In genomic region chr22:31646186-31647019, GRCh38 we compare ENCODE assay signal across 9 cellular contexts. TPM values are rescaled to one million over a fixed set of nuclear protein-coding genes. Genes with fewer than 3 reads are reported as not detected.
DNase-seq lines count a peak whose midpoint lies in the region; ATAC-seq and TF ChIP-seq lines count a peak whose summit lies in the region.
"Had no signal": no experiment of that assay in that cellular context is flagged by ENCODE, and none has a peak within 500 bp of the region (broad histone marks: within the 10 kb centered on the region; RNA-seq: fewer than 3 reads in every experiment).

No MANE protein-coding gene starts in this region.

- no peaks in the 10 kb centered on the region for H3K27me3 ChIP-seq in Panc1 (ENCODE audit: control insufficient read depth, insufficient read depth, low read length)
- no peaks in the 10 kb centered on the region for H3K27me3 ChIP-seq in right atrium auricular region

- intact Hi-C loops in Panc1 (cut with micrococcal nuclease; ENCODE audit: unreplicated experiment), result no loop called here

- no peaks in the 10 kb centered on the region for H3K9me3 ChIP-seq in Panc1 (ENCODE audit: control insufficient read depth, insufficient read depth, low read depth, low read length)
- no peaks in the 10 kb centered on the region for H3K9me3 ChIP-seq in right atrium auricular region

- H3K27ac ChIP-seq in Panc1 (ENCODE audit: low read length) (peak overlapping the region; percentile 39; the same call in 1 of the 2 replicates), right atrium auricular region (no peak overlapping the region)

- ATAC-seq in Panc1, result peak; percentile 85
- ATAC-seq in esophagus mucosa, result peak; percentile 86
- ATAC-seq in HG02852 (IDR thresholded peaks at IDR 0.05; ENCODE audit: unreplicated experiment), result no peak

- in situ Hi-C loops in Panc1 (cut with HindIII; ENCODE audit: low pct_unique_long_range_greater_than_20kb, low sequenced_read_pairs), result no loop called here
- in situ Hi-C loops in G401 (cut with HindIII; ENCODE audit: low sequenced_read_pairs), result no loop called here

- TF ChIP-seq CTCF in Panc1 (IDR thresholded peaks at IDR 0.05) (no peak), right atrium auricular region (IDR thresholded peaks at IDR 0.05) (no peak)

- H3K4me3 ChIP-seq in Panc1 (ENCODE audit: low read depth in 2 of 2, low read length in 2 of 2), result no peak overlapping the region
- no peak overlapping the region for H3K4me3 ChIP-seq in right atrium auricular region

- CTCF ChIA-PET in Panc1 (lab: Charles Lee), result no interaction called here

- H3K36me3 ChIP-seq in Panc1 (ENCODE audit: control insufficient read depth, insufficient read depth, low read length), result no peaks in the 10 kb centered on the region
- H3K36me3 ChIP-seq in right atrium auricular region, result peaks cover 45% of the 10 kb centered on the region

- POLR2A ChIA-PET in Panc1 (lab: Charles Lee), result no interaction called here

- BruUV-seq in Panc1 (replicated peaks; lab: Mats Ljungman, UMichigan), result TSS peak; percentile 45

- H3K4me1 ChIP-seq in Panc1 (ENCODE audit: control insufficient read depth, insufficient read depth, low read length) (peaks cover 3% of the 10 kb centered on the region; the same call in 1 of the 2 replicates), right atrium auricular region (no peaks in the 10 kb centered on the region)

- peak; percentile 41 for DNase-seq in activated CD4-positive, alpha-beta T cell treated with anti-CD3 and anti-CD28 coated beads for 48 hours
- no peak for DNase-seq in activated CD4-positive, alpha-beta T cell treated with anti-CD3 and anti-CD28 coated beads, Interleukin-2, amount 50 U/mL, for 1 hour
- DNase-seq in Panc1 (ENCODE audit: low read depth, low spot score) (peak; percentile 52), G401 (ENCODE audit: low spot score) (no peak), right atrium auricular region (ENCODE audit: low spot score) (no peak)
- DNase-seq in stimulated activated CD4-positive, alpha-beta T cell treated with anti-CD3 and anti-CD28 coated beads, Interleukin-4, amount 100 ng/mL, for 4 hours, result peak; percentile 27 to 59
- DNase-seq: DND-41 had no signal

RNA-seq across cellular contexts. Expression of gene PISD, which starts 15.6 kb away (rescaled TPM):
- 33.8 TPM for total RNA-seq in Panc1 (2021; ENCODE audit: unreplicated experiment)
- polyA plus RNA-seq in Panc1 (2012; ENCODE audit: insufficient read length), result 27.8 TPM
- 20.2 TPM for total RNA-seq in esophagus mucosa
- total RNA-seq in G401 (2014; rRNA removed; shearing (Covaris generic)), result 46.1 and 75.3 TPM in 2 replicates
- 10 to 100 TPM; 14.8 to 27.3 TPM for total RNA-seq in right atrium auricular region

Comparison
In these comparisons a context has a peak if more than half of its experiments do, and no peak if none do; other contexts are left out.
1. DNase-seq: peak in activated CD4-positive, alpha-beta T cell treated with anti-CD3 and anti-CD28 coated beads for 48 hours (single experiment), Panc1 (single experiment) and stimulated activated CD4-positive, alpha-beta T cell treated with anti-CD3 and anti-CD28 coated beads, Interleukin-4, amount 100 ng/mL, for 4 hours (2 of 2); none in activated CD4-positive, alpha-beta T cell treated with anti-CD3 and anti-CD28 coated beads, Interleukin-2, amount 50 U/mL, for 1 hour (single experiment), G401 (single experiment) and right atrium auricular region (single experiment).